In genomic region chr19:18982669-18983068, GRCh38 we compare ENCODE assay signal across 7 cellular contexts.
"Had no signal": no experiment of that assay in that cellular context is flagged by ENCODE, and none has a peak within 500 bp of the region (broad histone marks: within the 10 kb centered on the region; RNA-seq: fewer than 3 reads in every experiment).

No MANE protein-coding gene starts in this region.

- FAIRE-seq: HTR-8/SVneo, K562 had no signal

- H3K4me3 Mint-ChIP-seq: IgD-negative memory B cell had no signal

- DNase-seq: KBM-7, KG1 had no signal

- H3K36me3 Mint-ChIP-seq: IgD-negative memory B cell had no signal

- H3K27ac ChIP-seq: HL-60, KMS-11 had no signal

- H3K27ac Mint-ChIP-seq: IgD-negative memory B cell had no signal

- H3K4me2 ChIP-seq: KMS-11 had no signal

- H3K4me3 ChIP-seq: K562 had no signal

- H3K9ac ChIP-seq: KMS-11 had no signal

- ATAC-seq: K562 had no signal

- H3K9me3 Mint-ChIP-seq: IgD-negative memory B cell had no signal
